11 cellular contexts compared by ENCODE assay signal in genomic region chr3:112499328-112499727, GRCh38. TPM values are rescaled to one million over a fixed set of nuclear protein-coding genes. Genes with fewer than 3 reads are reported as not detected.
DNase-seq lines count a peak whose midpoint lies in the region; ATAC-seq and TF ChIP-seq lines count a peak whose summit lies in the region.
"Had no signal": no experiment of that assay in that cellular context is flagged by ENCODE, and none has a peak within 500 bp of the region (broad histone marks: within the 10 kb centered on the region; RNA-seq: fewer than 3 reads in every experiment).

Gene BTLA, minus strand, starts transcription at chr3:112499472. Its CDS starts 114 bp downstream, at chr3:112499358.

- no peak for TF ChIP-seq CTCF in left lung (IDR thresholded peaks at IDR 0.05)

- peak within 1 kb of the TSS; percentile 100 for H3K4me3 Mint-ChIP-seq in activated naive CD4-positive, alpha-beta T cell treated with anti-CD3 and anti-CD28 coated beads for 36 hours
- peak within 1 kb of the TSS; percentile 92 to 98 for H3K4me3 Mint-ChIP-seq in stimulated activated naive B cell treated with anti-CD40 and anti-IgM and Interleukin-4, amounts not matched to agents 10 μg/mL and 1 μg/mL and 100 μg/mL, for 72 hours

- peaks cover 51% of the 10 kb centered on the region for H3K4me1 Mint-ChIP-seq in activated naive CD4-positive, alpha-beta T cell treated with anti-CD3 and anti-CD28 coated beads for 36 hours (ENCODE audit: low read depth)
- H3K4me1 Mint-ChIP-seq in stimulated activated naive B cell treated with anti-CD40 and anti-IgM and Interleukin-4, amounts not matched to agents 10 μg/mL and 1 μg/mL and 100 μg/mL, for 72 hours = peaks cover 40 to 64% of the 10 kb centered on the region in 2 donors

- peak within 1 kb of the TSS; percentile 100 for H3K27ac Mint-ChIP-seq in activated naive CD4-positive, alpha-beta T cell treated with anti-CD3 and anti-CD28 coated beads for 36 hours
- H3K27ac Mint-ChIP-seq in stimulated activated naive B cell treated with anti-CD40 and anti-IgM and Interleukin-4, amounts not matched to agents 10 μg/mL and 1 μg/mL and 100 μg/mL, for 72 hours = peak within 1 kb of the TSS; percentile 99

- no peak within 1 kb of the TSS for H3K4me3 ChIP-seq in left lung

- no peaks in the 10 kb centered on the region for H3K27me3 ChIP-seq in left lung

- peaks cover 44% of the 10 kb centered on the region for H3K36me3 Mint-ChIP-seq in activated naive CD4-positive, alpha-beta T cell treated with anti-CD3 and anti-CD28 coated beads for 36 hours (ENCODE audit: low read depth)
- peaks cover 32 to 46% of the 10 kb centered on the region in 2 donors for H3K36me3 Mint-ChIP-seq in stimulated activated naive B cell treated with anti-CD40 and anti-IgM and Interleukin-4, amounts not matched to agents 10 μg/mL and 1 μg/mL and 100 μg/mL, for 72 hours

- no peaks in the 10 kb centered on the region for H3K4me1 ChIP-seq in left lung

- intact Hi-C loops in activated naive CD4-positive, alpha-beta T cell treated with anti-CD3 and anti-CD28 coated beads for 36 hours (cut with micrococcal nuclease) = loop anchor here (1.0 to 5.0 kb wide), 8 partner anchors 8 to 1248 kb away; partner anchors contain the start of genes ATP6V1A, NAA50 and SLC35A5
- intact Hi-C loops in left lung (cut with DNase I) = no loop called here

- peaks cover 3% of the 10 kb centered on the region for H3K9me3 Mint-ChIP-seq in activated naive CD4-positive, alpha-beta T cell treated with anti-CD3 and anti-CD28 coated beads for 36 hours
- H3K9me3 Mint-ChIP-seq in stimulated activated naive B cell treated with anti-CD40 and anti-IgM and Interleukin-4, amounts not matched to agents 10 μg/mL and 1 μg/mL and 100 μg/mL, for 72 hours = peaks cover 3 to 4% of the 10 kb centered on the region in 2 donors

- ATAC-seq in HG02852 (IDR thresholded peaks at IDR 0.05; ENCODE audit: unreplicated experiment) = peak; percentile 57
- peak; percentile 75 to 77 for ATAC-seq in stimulated activated naive B cell treated with anti-CD40 and anti-IgM and Interleukin-4, amounts not matched to agents 10 μg/mL and 1 μg/mL and 100 μg/mL, for 72 hours (replicated peaks)
- ATAC-seq in left lung = no peak

- CTCF ChIA-PET in activated naive CD4-positive, alpha-beta T cell treated with anti-CD3 and anti-CD28 coated beads for 36 hours (lab: Charles Lee) = interaction anchor here (0.5 to 4.6 kb wide), 10 partner anchors 8 to 212 kb away, joined by 3 to 33 read pairs (median 4); partner anchors contain the start of genes CD200 and SLC9C1

- DNase-seq in activated naive CD4-positive, alpha-beta T cell treated with anti-CD3 and anti-CD28 coated beads for 36 hours = peak; percentile 71
- DNase-seq in activated naive CD4-positive, alpha-beta T cell treated with Interleukin-2 at 50 U/mL for 16 hours = no peak
- peak; percentile 12 for DNase-seq in T follicular helper cell (ENCODE audit: low read depth)
- DNase-seq in stimulated activated naive B cell treated with anti-CD40 and anti-IgM and Interleukin-4, amounts not matched to agents 10 μg/mL and 1 μg/mL and 100 μg/mL, for 72 hours = no peak
- DNase-seq in left lung = no peak
- DNase-seq in substantia nigra (lab: John Stamatoyannopoulos, UW) = no peak
- no peak for DNase-seq in GF-D8 (lab: John Stamatoyannopoulos, UW)
- DNase-seq: activated effector memory CD4-positive, alpha-beta T cell treated with anti-CD3 and anti-CD28 coated beads, Interleukin-2, amount 50 U/mL, for 16 hours; NCI-H1048 had no signal

- H3K27me3 Mint-ChIP-seq in activated naive CD4-positive, alpha-beta T cell treated with anti-CD3 and anti-CD28 coated beads for 36 hours (ENCODE audit: low read depth) = no peaks in the 10 kb centered on the region
- no peaks in the 10 kb centered on the region for H3K27me3 Mint-ChIP-seq in stimulated activated naive B cell treated with anti-CD40 and anti-IgM and Interleukin-4, amounts not matched to agents 10 μg/mL and 1 μg/mL and 100 μg/mL, for 72 hours

- no peak within 1 kb of the TSS for H3K27ac ChIP-seq in left lung
- no peak within 1 kb of the TSS for H3K27ac ChIP-seq in substantia nigra (ENCODE audit: low read depth, low read length, poor library complexity, severe bottlenecking)
- H3K27ac ChIP-seq: C4-2B had no signal

- H3K9me3 ChIP-seq in left lung = no peaks in the 10 kb centered on the region

- no peaks in the 10 kb centered on the region for H3K36me3 ChIP-seq in left lung

RNA-seq across cellular contexts. Expression of gene BTLA, which starts in this region (rescaled TPM):
- total RNA-seq in activated naive CD4-positive, alpha-beta T cell treated with anti-CD3 and anti-CD28 coated beads for 36 hours = 10 to 100 TPM; 70.6 to 73.4 TPM
- 1 to 10 TPM in 1 of 2 donors, under 1 TPM in 1; 0.15 to 1.6 TPM for total RNA-seq in left lung

Comparison
In these comparisons a context has a peak if more than half of its experiments do, and no peak if none do; other contexts are left out.
1. RNA of gene BTLA (total RNA-seq): 70.6 to 73.4 TPM in activated naive CD4-positive, alpha-beta T cell treated with anti-CD3 and anti-CD28 coated beads for 36 hours; 0.15 to 1.6 TPM in left lung; every median in the first group is over 10 times any median in the second.
2. DNase-seq: peak in activated naive CD4-positive, alpha-beta T cell treated with anti-CD3 and anti-CD28 coated beads for 36 hours (single experiment) and T follicular helper cell (single experiment); none in activated naive CD4-positive, alpha-beta T cell treated with Interleukin-2 at 50 U/mL for 16 hours (single experiment), stimulated activated naive B cell treated with anti-CD40 and anti-IgM and Interleukin-4, amounts not matched to agents 10 μg/mL and 1 μg/mL and 100 μg/mL, for 72 hours (single experiment), left lung (0 of 2), substantia nigra (0 of 49) and GF-D8 (single experiment).